ENCODE assay signal across 23 cellular contexts in genomic region chr11:38461751-38462150, GRCh38.
"Had no signal": no experiment of that assay in that cellular context is flagged by ENCODE, and none has a peak within 500 bp of the region (broad histone marks: within the 10 kb centered on the region; RNA-seq: fewer than 3 reads in every experiment).

No MANE protein-coding gene starts in this region.

- H3K36me3 Mint-ChIP-seq: activated naive CD8-positive, alpha-beta T cell treated with anti-CD3 and anti-CD28 coated beads, Interleukin-2, amount 10 ng/mL, durations not matched to agents 7 days and 5 days; memory B cell had no signal

- H3K27ac Mint-ChIP-seq: activated CD4-positive, alpha-beta memory T cell treated with anti-CD3 and anti-CD28 coated beads, Interleukin-2, amount 10 ng/mL, durations not matched to agents 7 days and 5 days; activated CD4-positive, alpha-beta T cell treated with anti-CD3 and anti-CD28 coated beads, Interleukin-2, amount 10 ng/mL, durations not matched to agents 24 days and 14 days; activated naive CD4-positive, alpha-beta T cell treated with anti-CD3 and anti-CD28 coated beads for 36 hours; activated naive CD8-positive, alpha-beta T cell treated with anti-CD3 and anti-CD28 coated beads, Interleukin-2, amount 10 ng/mL, durations not matched to agents 7 days and 5 days; activated T-cell treated with anti-CD3 and anti-CD28 coated beads, Interleukin-2, amount 50 U/mL, for 72 hours; memory B cell; nephron progenitor cell; progenitor cell of endocrine pancreas had no signal

- H3K79me2 ChIP-seq: hepatocyte had no signal

- H3K9me3 Mint-ChIP-seq: nephron progenitor cell had no signal

- H3K27me3 Mint-ChIP-seq: activated CD4-positive, alpha-beta memory T cell treated with anti-CD3 and anti-CD28 coated beads, Interleukin-2, amount 10 ng/mL, durations not matched to agents 7 days and 5 days; activated CD4-positive, alpha-beta T cell treated with anti-CD3 and anti-CD28 coated beads, Interleukin-2, amount 10 ng/mL, durations not matched to agents 24 days and 14 days; activated naive CD8-positive, alpha-beta T cell treated with anti-CD3 and anti-CD28 coated beads, Interleukin-2, amount 10 ng/mL, durations not matched to agents 7 days and 5 days; memory B cell; progenitor cell of endocrine pancreas had no signal

- H3K27ac ChIP-seq: hepatocyte, upper lobe of right lung had no signal

- H2AFZ ChIP-seq: hepatocyte had no signal

- H3K4me1 Mint-ChIP-seq: activated CD4-positive, alpha-beta memory T cell treated with anti-CD3 and anti-CD28 coated beads, Interleukin-2, amount 10 ng/mL, durations not matched to agents 7 days and 5 days; activated CD4-positive, alpha-beta T cell treated with anti-CD3 and anti-CD28 coated beads, Interleukin-2, amount 10 ng/mL, durations not matched to agents 24 days and 14 days; activated naive CD8-positive, alpha-beta T cell treated with anti-CD3 and anti-CD28 coated beads, Interleukin-2, amount 10 ng/mL, durations not matched to agents 7 days and 5 days; memory B cell had no signal

- H3K4me2 ChIP-seq: hepatocyte had no signal

- H3K9me3 ChIP-seq: upper lobe of right lung had no signal

- ATAC-seq: activated CD4-positive, CD25-positive, alpha-beta regulatory T cell treated with anti-CD3 and anti-CD28 coated beads, Interleukin-2, amount 50 U/mL, for 24 hours; activated T-cell treated with anti-CD3 and anti-CD28 coated beads, Interleukin-2, amount 50 U/mL, for 72 hours; stimulated activated naive CD8-positive, alpha-beta T cell treated with anti-CD3 and anti-CD28 coated beads, Interleukin-15, Interleukin-2, amounts not matched to agents 100 U/mL and 50 U/mL, for 24 hours had no signal

- H3K27me3 ChIP-seq: hepatocyte, upper lobe of right lung had no signal

- DNase-seq: activated CD4-positive, alpha-beta memory T cell treated with anti-CD3 and anti-CD28 coated beads, Interleukin-2, amount 10 ng/mL, durations not matched to agents 7 days and 5 days; activated CD4-positive, alpha-beta T cell treated with anti-CD3 and anti-CD28 coated beads, Interleukin-2, amount 10 ng/mL, durations not matched to agents 24 days and 14 days; activated effector memory CD4-positive, alpha-beta T cell treated with Interleukin-2 at 50 U/mL for 16 hours; activated naive CD4-positive, alpha-beta T cell treated with anti-CD3 and anti-CD28 coated beads for 36 hours; activated naive CD8-positive, alpha-beta T cell treated with anti-CD3 and anti-CD28 coated beads, Interleukin-2, amount 10 ng/mL, durations not matched to agents 7 days and 5 days; activated T-cell treated with anti-CD3 and anti-CD28 coated beads, Interleukin-2, amount 50 U/mL, for 72 hours; amniotic stem cell; cerebellar nuclear complex; effector CD4-positive, alpha-beta T cell; erythroblast; foreskin fibroblast; nephron progenitor cell; nucleus accumbens; retina; stimulated activated CD4-positive, alpha-beta T cell treated with anti-CD3 and anti-CD28 coated beads, Interleukin-4, amount 100 ng/mL, for 4 hours; stimulated activated naive CD8-positive, alpha-beta T cell treated with anti-CD3 and anti-CD28 coated beads, Interleukin-15, Interleukin-2, amounts not matched to agents 100 U/mL and 50 U/mL, for 24 hours; SW 1271; T-helper 2 cell; upper lobe of right lung had no signal

- H3K36me3 ChIP-seq: upper lobe of right lung had no signal

- H3K4me3 ChIP-seq: hepatocyte, upper lobe of right lung had no signal

- H3K4me3 Mint-ChIP-seq: activated CD4-positive, alpha-beta memory T cell treated with anti-CD3 and anti-CD28 coated beads, Interleukin-2, amount 10 ng/mL, durations not matched to agents 7 days and 5 days; activated CD4-positive, alpha-beta T cell treated with anti-CD3 and anti-CD28 coated beads, Interleukin-2, amount 10 ng/mL, durations not matched to agents 24 days and 14 days; activated naive CD4-positive, alpha-beta T cell treated with anti-CD3 and anti-CD28 coated beads for 36 hours; activated naive CD8-positive, alpha-beta T cell treated with anti-CD3 and anti-CD28 coated beads, Interleukin-2, amount 10 ng/mL, durations not matched to agents 7 days and 5 days; activated T-cell treated with anti-CD3 and anti-CD28 coated beads, Interleukin-2, amount 50 U/mL, for 72 hours; memory B cell; nephron progenitor cell had no signal
